28 cellular contexts compared by ENCODE assay signal in genomic region chr11:97968071-97968470, GRCh38.
"Had no signal": no experiment of that assay in that cellular context is flagged by ENCODE, and none has a peak within 500 bp of the region (broad histone marks: within the 10 kb centered on the region; RNA-seq: fewer than 3 reads in every experiment).

No MANE protein-coding gene starts in this region.

- H3K4me1 ChIP-seq: esophagus squamous epithelium had no signal

- H3K36me3 ChIP-seq: brain microvascular endothelial cell, esophagus squamous epithelium had no signal

- H3K9me3 ChIP-seq: esophagus squamous epithelium had no signal

- H3K27me3 ChIP-seq: brain microvascular endothelial cell, esophagus squamous epithelium had no signal

- H3K4me3 ChIP-seq: esophagus squamous epithelium had no signal

- DNase-seq: activated CD4-positive, alpha-beta memory T cell treated with anti-CD3 and anti-CD28 coated beads, Interleukin-2, amount 10 ng/mL, durations not matched to agents 7 days and 5 days; activated CD4-positive, alpha-beta T cell treated with anti-CD3 and anti-CD28 coated beads for 36 hours; activated CD4-positive, alpha-beta T cell treated with anti-CD3 and anti-CD28 coated beads, Interleukin-2, amount 10 ng/mL, durations not matched to agents 7 days and 5 days; activated CD4-positive, alpha-beta T cell treated with anti-CD3 and anti-CD28 coated beads, Interleukin-2, amount 50 U/mL, for 4 hours; activated CD4-positive, CD25-positive, alpha-beta regulatory T cell; activated CD4-positive, CD25-positive, alpha-beta regulatory T cell treated with anti-CD3 and anti-CD28 coated beads, Interleukin-2, amount 50 U/mL, for 72 hours; activated CD8-positive, alpha-beta memory T cell treated with anti-CD3 and anti-CD28 coated beads, Interleukin-2, amount 50 U/mL, for 48 hours; activated effector memory CD4-positive, alpha-beta T cell treated with Interleukin-2 at 50 U/mL for 16 hours; activated gamma-delta T cell treated with Interleukin-2 at 50 U/mL for 16 hours; activated naive CD4-positive, alpha-beta T cell treated with anti-CD3 and anti-CD28 coated beads, Interleukin-2, amount 50 U/mL, for 16 hours; activated naive CD4-positive, alpha-beta T cell treated with Interleukin-2 at 50 U/mL for 16 hours; activated T-cell treated with anti-CD3 and anti-CD28 coated beads for 4 hours; activated T-cell treated with anti-CD3 and anti-CD28 coated beads, Interleukin-2, amount 50 U/mL, for 24 hours; activated T-cell treated with anti-CD3 and anti-CD28 coated beads, Interleukin-2, amount 50 U/mL, for 72 hours; amniotic stem cell; anterior cingulate cortex; brain microvascular endothelial cell; caudate nucleus; cortex of kidney; dermis blood vessel endothelial cell; effector CD4-positive, alpha-beta T cell; effector memory CD8-positive, alpha-beta T cell; esophagus squamous epithelium; head of caudate nucleus; T-helper 1 cell; T-helper 17 cell; T1000 had no signal

- ATAC-seq: activated CD4-positive, alpha-beta T cell treated with anti-CD3 and anti-CD28 coated beads for 36 hours; activated T-cell treated with anti-CD3 and anti-CD28 coated beads, Interleukin-2, amount 50 U/mL, for 72 hours; effector memory CD8-positive, alpha-beta T cell; T-helper 17 cell had no signal

- H3K27ac ChIP-seq: brain microvascular endothelial cell, epithelial cell of prostate, esophagus squamous epithelium had no signal
